8 cellular contexts compared by ENCODE assay signal in the genomic region with DNA sequence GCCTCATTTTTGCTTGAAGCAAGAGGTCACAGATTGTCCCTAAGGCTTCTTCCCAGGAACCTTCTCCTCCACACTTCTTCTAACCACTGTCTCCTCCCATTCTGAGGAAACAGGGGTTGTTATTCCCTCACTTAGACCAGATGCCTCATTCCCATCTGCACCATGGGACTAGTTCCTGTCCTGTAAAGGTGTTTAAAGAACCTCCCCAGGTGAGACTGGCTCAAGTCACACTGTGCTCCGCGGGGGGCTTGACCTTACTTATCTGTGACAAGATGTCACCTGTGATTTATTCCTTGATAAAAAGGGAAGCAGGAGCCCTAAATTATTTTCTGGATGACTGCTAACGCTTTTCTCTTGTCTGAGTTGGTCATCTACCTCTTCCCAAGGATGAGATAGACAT. TPM values are rescaled to one million over a fixed set of nuclear protein-coding genes. Genes with fewer than 3 reads are reported as not detected.
"Had no signal": no experiment of that assay in that cellular context is flagged by ENCODE, and none has a peak within 500 bp of the region (broad histone marks: within the 10 kb centered on the region; RNA-seq: fewer than 3 reads in every experiment).

No MANE protein-coding gene starts in this region.

- H3K9me3 ChIP-seq: HAP-1 had no signal

- H3K4me3 ChIP-seq: GM23248, HAP-1, K562 had no signal

- ATAC-seq: HCT116, HepG2, K562 had no signal

- H2AFZ ChIP-seq: GM23248 had no signal

- H3K36me3 ChIP-seq: HAP-1 had no signal

- DNase-seq: GM23248, GOT3, H7 had no signal

- H3K27ac ChIP-seq: GM23248, HL-60 had no signal

- H3K9ac ChIP-seq: GM23248 had no signal

RNA-seq across cellular contexts. Expression of gene CDH2, which starts 8.2 kb away (rescaled TPM):
- polyA plus RNA-seq: K562 had no signal
